ENCODE assay signal across 13 cellular contexts in genomic region chr17:36920032-36921000, GRCh38. TPM values are rescaled to one million over a fixed set of nuclear protein-coding genes. Genes with fewer than 3 reads are reported as not detected.
DNase-seq lines count a peak whose midpoint lies in the region; ATAC-seq, FAIRE-seq and TF ChIP-seq lines count a peak whose summit lies in the region.
"Had no signal": no experiment of that assay in that cellular context is flagged by ENCODE, and none has a peak within 500 bp of the region (broad histone marks: within the 10 kb centered on the region; RNA-seq: fewer than 3 reads in every experiment).

No MANE protein-coding gene starts in this region.

- no peaks in the 10 kb centered on the region for H3K9me1 ChIP-seq in K562 (ENCODE audit: control insufficient read depth, insufficient read depth, low read length)

- no peak overlapping the region for H3K4me3 ChIP-seq in K562
- H3K4me3 ChIP-seq in ascending aorta, result no peak overlapping the region
- H3K4me3 ChIP-seq: suprapubic skin had no signal

- peak overlapping the region; percentile 35 for H2AFZ ChIP-seq in K562 (ENCODE audit: low read depth, low read length)

- in situ Hi-C loops in K562 (cut with MboI), result no loop called here

- peaks cover 16 to 21% of the 10 kb centered on the region in 2 experiments for H3K4me1 ChIP-seq in K562 (replicated peaks in 1 of 2; ENCODE audit: control insufficient read depth in 2 of 2, insufficient read depth in 2 of 2, low read length in 2 of 2)
- no peaks in the 10 kb centered on the region for H3K4me1 ChIP-seq in ascending aorta

- no peaks in the 10 kb centered on the region for H3K79me2 ChIP-seq in K562 (ENCODE audit: control insufficient read depth, insufficient read depth, low read length)

- H3K4me2 ChIP-seq in K562 (ENCODE audit: insufficient read depth, low read length), result no peak overlapping the region

- H3K9me3 ChIP-seq in K562 (replicated peaks; ENCODE audit: control insufficient read depth, insufficient read depth, low read depth, low read length) (no peaks in the 10 kb centered on the region), ascending aorta (no peaks in the 10 kb centered on the region)
- H3K9me3 ChIP-seq: suprapubic skin had no signal

- no peak for FAIRE-seq in K562 (lab: Jason Lieb, UNC)
- FAIRE-seq: D721Med had no signal

- intact Hi-C loops in K562 (cut with micrococcal nuclease) (no loop called here), ascending aorta (cut with DNase I) (no loop called here)

- no peaks in the 10 kb centered on the region for H3K36me3 ChIP-seq in K562 (ENCODE audit: control insufficient read depth, insufficient read depth, low read length)
- H3K36me3 ChIP-seq in ascending aorta, result no peaks in the 10 kb centered on the region
- H3K36me3 ChIP-seq: suprapubic skin had no signal

- DNase-seq in H4 (ENCODE audit: low spot score), result peak; percentile 75
- peak; percentile 10 for DNase-seq in LHCN-M2 (ENCODE audit: low read depth)
- peak; percentile 50 to 79 (median 68) for DNase-seq in K562 (ENCODE audit: extremely low read depth in 1 of 4, low spot score in 3 of 4)
- peak; percentile 37 for DNase-seq in myocyte (ENCODE audit: low read depth)
- DNase-seq in ascending aorta (ENCODE audit: low spot score in 2 of 2), result no peak
- DNase-seq in SIG-M5 treated with dmso at 0.1 percent for 504 hours (lab: John Stamatoyannopoulos, UW; ENCODE audit: unreplicated experiment), result no peak
- DNase-seq: activated CD4-positive, CD25-positive, alpha-beta regulatory T cell; NCI-H1417 had no signal

- H4K20me1 ChIP-seq in K562 (replicated peaks; ENCODE audit: control insufficient read depth, insufficient read depth, low read length), result 0 out of 2 replicates have a peak, but pooled peaks cover 4% of the 10 kb centered on the region

- peak overlapping the region in 1 of 2 experiments; percentile 72; a peak in 2 of 4 replicates for H3K9ac ChIP-seq in K562 (ENCODE audit: insufficient read depth in 1 of 2, low read depth in 2 of 2, low read length in 2 of 2)

- TF ChIP-seq EP300 in K562 (IDR thresholded peaks at IDR 0.05; ENCODE audit: low read length), result no peak

- H3K27ac ChIP-seq in K562 (ENCODE audit: extremely low read depth, low read depth, low read length) (peak overlapping the region; percentile 15; the same call in 2 of the 3 replicates), ascending aorta (no peak overlapping the region)
- H3K27ac ChIP-seq: suprapubic skin had no signal

- H3K27me3 ChIP-seq in K562 (ENCODE audit: control insufficient read depth in 2 of 2, insufficient read depth in 2 of 2, low read length in 2 of 2) (no peaks in the 10 kb centered on the region; a peak in 1 of 5 replicates), ascending aorta (no peaks in the 10 kb centered on the region)

- POLR2A ChIA-PET in K562 (lab: Yijun Ruan, JAX), result interaction anchor here (0.6 to 0.7 kb wide), 2 partner anchors 340 to 1351 kb away, joined by 3 to 4 read pairs; no protein-coding TSS in a partner anchor

- TF ChIP-seq POLR2A in K562 (conservative IDR thresholded peaks at IDR 0.05), result no peak

- 44% methylated on average over 11 of the region's 18 CpGs for WGBS in K562 (ENCODE audit: insufficient coverage, low coverage, missing lambda C conversion rate)

- ATAC-seq in K562 (peak; percentile 79), HG02623 (IDR thresholded peaks at IDR 0.05; ENCODE audit: unreplicated experiment) (no peak), GM19455 (IDR thresholded peaks at IDR 0.05; ENCODE audit: unreplicated experiment) (no peak)

- no TSS peak for BruUV-seq in K562 (replicated peaks; lab: Mats Ljungman, UMichigan)

- TF ChIP-seq CTCF in K562 (IDR thresholded peaks at IDR 0.05 in 2 of 3, conservative IDR thresholded peaks at IDR 0.05 in 1 of 3; ENCODE audit: insufficient read depth in 2 of 3, low read depth in 1 of 3, low read length in 3 of 3), result no peak
- TF ChIP-seq CTCF in ascending aorta (IDR thresholded peaks at IDR 0.05), result no peak

- CTCF ChIA-PET in K562 (lab: Yijun Ruan, JAX; ENCODE audit: low intra/inter-chr PET ratio), result no interaction called here

- no peak for TF ChIP-seq RAD21 in K562 (CRISPR knock-in tag; conservative IDR thresholded peaks at IDR 0.05 in 1 of 2, IDR thresholded peaks at IDR 0.05 in 1 of 2)

TF ChIP-seq in K562, 482 proteins besides CTCF, POLR2A, EP300 and RAD21 (continues in another document):
- TF ChIP-seq ZNF699 (CRISPR knock-in tag; IDR thresholded peaks at IDR 0.05; ENCODE audit: insufficient replicate concordance) (no peak), ZNF263 (CRISPR knock-in tag; IDR thresholded peaks at IDR 0.05; ENCODE audit: borderline replicate concordance) (peak; percentile 75), C11orf30 (IDR thresholded peaks at IDR 0.05; ENCODE audit: low read depth) (peak; percentile 86), RBBP5 (IDR thresholded peaks at IDR 0.05; ENCODE audit: borderline replicate concordance, insufficient read depth, low read length, poor library complexity, severe bottlenecking) (peak; percentile 41), MNT (conservative IDR thresholded peaks at IDR 0.05) (no peak), JUND (IDR thresholded peaks at IDR 0.05; ENCODE audit: borderline replicate concordance, low read depth, low read length) (0 out of 2 replicates have a peak, but pooled peaks have one; percentile 17), JUND (tag; IDR thresholded peaks at IDR 0.05; ENCODE audit: borderline replicate concordance, low read depth, low read length) (no peak), EP400 (IDR thresholded peaks at IDR 0.05) (no peak), TFAM (CRISPR knock-in tag; conservative IDR thresholded peaks at IDR 0.05) (no peak), FOXP1 (CRISPR knock-in tag; IDR thresholded peaks at IDR 0.05) (no peak), ZNF197 (CRISPR knock-in tag; IDR thresholded peaks at IDR 0.05; ENCODE audit: low read depth) (no peak), BMI1 (IDR thresholded peaks at IDR 0.05; ENCODE audit: low read length) (no peak)

RNA-seq across cellular contexts. Expression of gene LHX1, which starts 17.0 kb away (rescaled TPM):
- 0.39 and 0.97 TPM in 2 replicates for total RNA-seq in H4 (2014; rRNA removed; shearing (Covaris generic))
- total RNA-seq in LHCN-M2 (2014; rRNA removed) (not detected in 2 replicates), K562 (2014; rRNA removed) (0.05 TPM in 1 of 2 replicates, not detected in the other), K562 (2014; rRNA removed; fragmentation: Illumina TruSeq; extraction: Trizol) (not detected in 2 replicates), K562 (2015; rRNA removed; fragmentation: Illumina TruSeq; extraction: Trizol) (not detected in 2 replicates), K562 (2021) (0.07 TPM in 1 of 2 replicates, not detected in the other), myocyte (not detected in 2 replicates), ascending aorta (not detected)
- polyA plus RNA-seq in LHCN-M2 (2012), result not detected
- 0.58 and 0.74 TPM in 2 replicates for total RNA-seq in K562 (2011; cell fraction: chromatin; rRNA removed; ENCODE audit: low replicate concordance)
- total RNA-seq in K562 (2011; cell fraction: nucleolus; rRNA removed), result 0.53 and 1.5 TPM in 2 replicates
- total RNA-seq in K562 (2011; cell fraction: nucleoplasm; rRNA removed), result 0.15 TPM in 1 of 2 replicates, not detected in the other
- polyA plus RNA-seq in K562 (2011; rRNA removed) (0.05 and 0.64 TPM in 2 replicates), K562 (2014; fragmentation: Illumina TruSeq; extraction: Trizol) (0.04 TPM in 1 of 2 replicates, not detected in the other), K562 (2014; fragmentation: Nextera tagmentation; extraction: Ambion mirVana) (not detected), K562 (2014; rRNA removed) (not detected in 2 replicates)
- polyA plus RNA-seq in K562 (2011; cell fraction: cytosol; rRNA removed), result 0.18 and 1.1 TPM in 2 replicates
- 0.13 and 5.4 TPM in 2 replicates for polyA plus RNA-seq in K562 (2011; cell fraction: nucleus; rRNA removed)
- not detected in 2 replicates for polyA plus RNA-seq in K562 (2012)
- 0.49 TPM in 1 of 2 replicates, not detected in the other for polyA minus RNA-seq in K562 (2011; rRNA and poly(A)+ RNA removed)
- 2.2 TPM in 1 of 2 replicates, not detected in the other for polyA minus RNA-seq in K562 (2011; cell fraction: cytosol; rRNA and poly(A)+ RNA removed)
- 0.81 TPM in 1 of 2 replicates, not detected in the other for polyA minus RNA-seq in K562 (2011; cell fraction: nucleus; rRNA and poly(A)+ RNA removed)
- not detected for polyA plus RNA-seq in myocyte (2012)
- total RNA-seq: OCI-LY7, suprapubic skin had no signal

RNA-seq across cellular contexts. Expression of gene AATF, which starts 28.4 kb away (rescaled TPM):
- total RNA-seq in H4 (2014; rRNA removed; shearing (Covaris generic)), result 45.1 and 47.1 TPM in 2 replicates
- 49.3 and 49.9 TPM in 2 replicates for total RNA-seq in LHCN-M2 (2014; rRNA removed)
- 44.2 TPM for polyA plus RNA-seq in LHCN-M2 (2012)
- 25.5 and 55.9 TPM in 2 replicates for total RNA-seq in K562 (2011; cell fraction: chromatin; rRNA removed; ENCODE audit: low replicate concordance)
- total RNA-seq in K562 (2011; cell fraction: nucleolus; rRNA removed), result 19.2 and 22.8 TPM in 2 replicates
- 29.3 and 39.8 TPM in 2 replicates for total RNA-seq in K562 (2011; cell fraction: nucleoplasm; rRNA removed)
- total RNA-seq in K562 (2014; rRNA removed), result 106 and 140 TPM in 2 replicates
- 90.1 and 101 TPM in 2 replicates for total RNA-seq in K562 (2014; rRNA removed; fragmentation: Illumina TruSeq; extraction: Trizol)
- total RNA-seq in K562 (2015; rRNA removed; fragmentation: Illumina TruSeq; extraction: Trizol), result 123 and 126 TPM in 2 replicates
- total RNA-seq in K562 (2021), result 106 and 130 TPM in 2 replicates
- polyA plus RNA-seq in K562 (2011; rRNA removed), result 19.1 and 40.3 TPM in 2 replicates
- 13.4 and 28.2 TPM in 2 replicates for polyA plus RNA-seq in K562 (2011; cell fraction: cytosol; rRNA removed)
- 8.8 and 18.6 TPM in 2 replicates for polyA plus RNA-seq in K562 (2011; cell fraction: nucleus; rRNA removed)
- polyA plus RNA-seq in K562 (2012), result 100 and 110 TPM in 2 replicates
- 126 and 133 TPM in 2 replicates for polyA plus RNA-seq in K562 (2014; fragmentation: Illumina TruSeq; extraction: Trizol)
- polyA plus RNA-seq in K562 (2014; fragmentation: Nextera tagmentation; extraction: Ambion mirVana), result 10 to 100 TPM; 34.5 to 35.4 TPM
- 67.0 and 80.7 TPM in 2 replicates for polyA plus RNA-seq in K562 (2014; rRNA removed)
- polyA minus RNA-seq in K562 (2011; rRNA and poly(A)+ RNA removed), result 26.6 and 39.2 TPM in 2 replicates
- polyA minus RNA-seq in K562 (2011; cell fraction: cytosol; rRNA and poly(A)+ RNA removed), result 22.8 and 34.9 TPM in 2 replicates
- 9.7 and 10.4 TPM in 2 replicates for polyA minus RNA-seq in K562 (2011; cell fraction: nucleus; rRNA and poly(A)+ RNA removed)
- 35.9 and 36.1 TPM in 2 replicates for total RNA-seq in myocyte
- 35.4 TPM for polyA plus RNA-seq in myocyte (2012)
- total RNA-seq in ascending aorta, result 19.5 TPM

Comparison
In these comparisons a context has a peak if more than half of its experiments do, and no peak if none do; other contexts are left out.
1. DNase-seq: peak in H4 (single experiment), LHCN-M2 (single experiment), K562 (4 of 4) and myocyte (single experiment); none in ascending aorta (0 of 2) and SIG-M5 treated with dmso at 0.1 percent for 504 hours (single experiment).